In the genomic region with DNA sequence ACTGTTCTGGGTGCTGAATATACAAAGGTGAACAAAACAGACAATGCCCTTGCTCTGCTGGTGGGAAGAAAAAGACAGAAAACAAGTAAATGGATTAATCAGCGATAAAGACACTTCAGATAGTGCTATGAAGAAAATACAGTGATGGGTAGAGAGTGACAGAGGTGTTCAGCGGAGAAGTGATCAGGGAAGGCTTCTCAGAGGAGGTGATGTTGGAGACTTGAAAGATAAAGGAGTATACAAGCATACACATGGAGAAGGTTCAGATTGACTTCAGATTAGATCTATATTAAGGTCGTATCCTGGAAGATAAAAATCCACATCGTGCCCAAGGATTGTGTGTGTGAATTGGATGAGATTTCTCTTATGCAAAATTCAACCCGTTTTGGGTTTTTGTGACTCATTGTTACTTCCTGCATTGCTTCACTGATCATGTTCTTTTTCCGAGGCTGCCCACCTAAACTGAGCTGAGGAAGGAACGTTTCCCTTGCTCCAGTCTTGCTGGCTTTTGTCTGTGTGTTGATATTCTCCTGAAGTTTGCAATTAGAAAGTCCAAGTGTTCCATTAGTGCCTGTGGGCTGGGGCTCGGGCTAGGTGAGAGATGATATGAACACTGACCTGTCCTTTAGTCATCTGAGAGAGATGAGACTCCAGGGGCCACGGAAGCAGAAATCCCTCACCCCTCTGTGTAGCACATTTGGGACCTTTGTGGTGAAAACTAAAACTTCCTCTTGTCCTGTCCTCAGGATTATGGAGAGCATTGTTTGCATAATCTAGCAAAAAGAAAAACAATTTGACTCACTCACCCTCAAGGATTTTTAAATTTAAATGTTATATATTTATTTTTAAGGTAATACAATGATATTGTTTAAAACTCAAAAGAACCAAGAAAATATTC, we compare ENCODE assay signal across 12 cellular contexts. TPM values are rescaled to one million over a fixed set of nuclear protein-coding genes. Genes with fewer than 3 reads are reported as not detected.
DNase-seq lines count a peak whose midpoint lies in the region; ATAC-seq, FAIRE-seq and TF ChIP-seq lines count a peak whose summit lies in the region.
"Had no signal": no experiment of that assay in that cellular context is flagged by ENCODE, and none has a peak within 500 bp of the region (broad histone marks: within the 10 kb centered on the region; RNA-seq: fewer than 3 reads in every experiment).

No MANE protein-coding gene starts in this region.

- POLR2A ChIA-PET in A549 (lab: Yijun Ruan, JAX), result no interaction called here

- no peak for TF ChIP-seq RAD21 in A549 (conservative IDR thresholded peaks at IDR 0.05 in 1 of 2, IDR thresholded peaks at IDR 0.05 in 1 of 2)

- TF ChIP-seq POLR2A in A549 (IDR thresholded peaks at IDR 0.05; ENCODE audit: low read length), result no peak

- TF ChIP-seq CTCF in A549 (IDR thresholded peaks at IDR 0.05), result no peak
- TF ChIP-seq CTCF in choroid plexus epithelial cell (conservative IDR thresholded peaks at IDR 0.05; ENCODE audit: low read depth, low read length), result no peak

- 21% methylated on average over 9 of the region's 9 CpGs for WGBS in A549 (ENCODE audit: missing lambda C conversion rate)

- no peak for DNase-seq in A549 (ENCODE audit: low read depth in 1 of 2, low spot score in 1 of 2)
- peak; percentile 3 for DNase-seq in NCI-H226
- peak; percentile 68 for DNase-seq in choroid plexus epithelial cell (ENCODE audit: low read depth)
- DNase-seq in DMS 273 (lab: John Stamatoyannopoulos, UW; ENCODE audit: unreplicated experiment), result no peak
- no peak for DNase-seq in kidney tubule cell (ENCODE audit: low spot score)
- no peak for DNase-seq in HuH-7.5 (ENCODE audit: low spot score)
- no peak for DNase-seq in NCI-H1694 (lab: John Stamatoyannopoulos, UW)
- DNase-seq: activated CD4-positive, alpha-beta T cell treated with anti-CD3 and anti-CD28 coated beads for 36 hours; NCI-H1092 treated with DMSO at 0.1 percent for 48 hours; sigmoid colon had no signal

- TF ChIP-seq EP300 in A549 (IDR thresholded peaks at IDR 0.05), result no peak

- H3K4me2 ChIP-seq in A549, result peak overlapping the region; percentile 23; the same call in 2 of the 3 replicates

- CTCF ChIA-PET in A549 (lab: Yijun Ruan, JAX), result no interaction called here

- FAIRE-seq in A549 (lab: Jason Lieb, UNC), result no peak

- ATAC-seq in A549 (no peak), GM18867 (IDR thresholded peaks at IDR 0.05; ENCODE audit: unreplicated experiment) (peak; percentile 31)
- ATAC-seq: activated CD4-positive, alpha-beta T cell treated with anti-CD3 and anti-CD28 coated beads for 36 hours; gastroesophageal sphincter had no signal

- no peak overlapping the region for H3K27ac ChIP-seq in A549
- H3K27ac ChIP-seq: gastroesophageal sphincter, sigmoid colon had no signal

- H3K9me3 ChIP-seq in A549, result peaks cover 12% of the 10 kb centered on the region; the same call in 2 of the 3 replicates

- no peak overlapping the region for H3K4me3 ChIP-seq in A549
- H3K4me3 ChIP-seq in choroid plexus epithelial cell (ENCODE audit: low read depth, low read length), result no peak overlapping the region
- H3K4me3 ChIP-seq: gastroesophageal sphincter, sigmoid colon had no signal

- peaks cover 17% of the 10 kb centered on the region for H3K4me1 ChIP-seq in A549
- H3K4me1 ChIP-seq: gastroesophageal sphincter, sigmoid colon had no signal

TF ChIP-seq in A549, 52 proteins besides CTCF, POLR2A, EP300 and RAD21:
- peak; percentile 59 for TF ChIP-seq ZFP36 (IDR thresholded peaks at IDR 0.05; ENCODE audit: borderline replicate concordance, partially characterized antibody)
- TF ChIP-seq BHLHE40 (IDR thresholded peaks at IDR 0.05; ENCODE audit: low read depth, low read length), result no peak

RNA-seq across cellular contexts. Expression of a gene that starts 27.6 kb away (rescaled TPM):
- 0.50 and 1.4 TPM in 2 replicates for polyA plus RNA-seq in A549 (2011; rRNA removed)
- polyA plus RNA-seq in A549 (2012; cell fraction: cytosol; rRNA removed), result 0.01 and 0.05 TPM in 2 replicates
- 0.06 and 0.45 TPM in 2 replicates for polyA plus RNA-seq in A549 (2012; cell fraction: nucleus; rRNA removed)
- polyA plus RNA-seq in A549 (2017; fragmentation: RNase III; extraction: RNeasy Plus Mini Kit Qiagen cat#74134 plus additional on column Dnase treatment), result 0.12 to 0.18 TPM (median 0.13 TPM) in 3 replicates
- polyA minus RNA-seq in A549 (2011; rRNA and poly(A)+ RNA removed), result 1.1 and 1.2 TPM in 2 replicates

Comparison
In these comparisons a context has a peak if more than half of its experiments do, and no peak if none do; other contexts are left out.
1. DNase-seq: peak in NCI-H226 (single experiment) and choroid plexus epithelial cell (single experiment); none in A549 (0 of 2), DMS 273 (single experiment), kidney tubule cell (single experiment), HuH-7.5 (single experiment) and NCI-H1694 (single experiment).